Comparison of ENCODE assay signal across 9 cellular contexts in the genomic region with DNA sequence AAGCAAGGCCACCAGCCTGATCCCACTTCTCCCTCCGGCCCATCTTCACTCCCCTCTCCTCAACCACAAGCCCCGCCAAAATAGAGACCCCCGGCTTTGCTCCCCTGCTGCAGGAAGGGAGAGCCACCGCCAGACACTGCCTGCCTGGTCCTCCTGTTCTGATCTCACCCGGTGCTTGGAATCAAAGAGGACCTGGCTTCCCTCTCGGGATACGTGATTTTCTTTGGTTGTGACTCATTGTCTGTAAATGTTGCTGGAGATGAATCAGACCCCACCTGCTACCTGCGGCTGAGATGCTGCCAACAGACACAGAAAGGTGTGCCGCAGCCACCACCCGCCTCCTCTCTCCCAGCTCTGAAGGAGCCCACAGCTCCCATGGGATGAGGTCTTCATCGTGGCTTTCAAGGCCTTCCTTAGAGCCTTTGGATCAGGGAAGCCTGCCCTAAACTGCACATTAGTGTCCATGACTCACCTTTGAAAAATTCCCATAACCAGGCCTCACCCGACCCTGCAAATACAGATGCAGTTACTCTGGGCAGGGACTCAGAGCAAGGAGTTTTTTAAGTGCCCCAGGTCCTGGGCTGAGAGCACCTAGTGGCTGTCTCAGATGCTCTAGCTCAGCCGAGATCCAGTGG.
DNase-seq lines count a peak whose midpoint lies in the region; ATAC-seq, FAIRE-seq and TF ChIP-seq lines count a peak whose summit lies in the region.
"Had no signal": no experiment of that assay in that cellular context is flagged by ENCODE, and none has a peak within 500 bp of the region (broad histone marks: within the 10 kb centered on the region; RNA-seq: fewer than 3 reads in every experiment).

No MANE protein-coding gene starts in this region.

- H3K79me2 ChIP-seq in HepG2 (ENCODE audit: insufficient read depth, low read length): no peaks in the 10 kb centered on the region

- WGBS in HepG2 (ENCODE audit: low lambda C conversion rate): 19% methylated on average over 9 of the region's 13 CpGs
- WGBS in right lobe of liver (ENCODE audit: insufficient coverage, low coverage, low lambda C conversion rate, missing lambda C conversion rate): 84% methylated on average over 5 of the region's 13 CpGs

- TF ChIP-seq POLR2A in HepG2 (IDR thresholded peaks at IDR 0.05; ENCODE audit: insufficient read depth in 1 of 2, low read depth in 2 of 2, low read length in 2 of 2) (no peak), right lobe of liver (IDR thresholded peaks at IDR 0.05) (no peak)

- CTCF ChIA-PET in HepG2 (lab: Yijun Ruan, JAX; ENCODE audit: low intra/inter-chr PET ratio, low total read pairs): no interaction called here
- CTCF ChIA-PET in activated CD8-positive, alpha-beta T cell treated with anti-CD3 and anti-CD28 coated beads for 36 hours (lab: Charles Lee): interaction anchor here (1.3 kb wide), 1 partner anchor 285 kb away, joined by 4 read pairs; no protein-coding TSS in a partner anchor

- no peak overlapping the region for H3K27ac Mint-ChIP-seq in activated CD8-positive, alpha-beta T cell treated with anti-CD3 and anti-CD28 coated beads for 36 hours

- no peak overlapping the region for H3K4me3 Mint-ChIP-seq in activated CD8-positive, alpha-beta T cell treated with anti-CD3 and anti-CD28 coated beads for 36 hours

- no peaks in the 10 kb centered on the region for H3K36me3 ChIP-seq in HepG2 (replicated peaks in 1 of 2; ENCODE audit: control insufficient read depth in 1 of 2, insufficient read depth in 2 of 2, low read length in 2 of 2)
- no peaks in the 10 kb centered on the region for H3K36me3 ChIP-seq in right lobe of liver
- no peaks in the 10 kb centered on the region for H3K36me3 ChIP-seq in lower lobe of right lung

- H3K4me3 ChIP-seq in HepG2 (replicated peaks in 1 of 3; ENCODE audit: insufficient read depth in 1 of 3, low read depth in 2 of 3, low read length in 3 of 3) (no peak overlapping the region), right lobe of liver (no peak overlapping the region), astrocyte of the cerebellum (ENCODE audit: low read depth, low read length) (no peak overlapping the region), lower lobe of right lung (no peak overlapping the region)

- H3K27ac ChIP-seq in HepG2 (ENCODE audit: extremely low read length, insufficient read depth, low read length): no peak overlapping the region
- H3K27ac ChIP-seq in right lobe of liver: no peak overlapping the region
- H3K27ac ChIP-seq in lower lobe of right lung: no peak overlapping the region

- no TSS peak for BruUV-seq in HepG2 (replicated peaks; lab: Mats Ljungman, UMichigan)

- no peaks in the 10 kb centered on the region for H3K4me1 Mint-ChIP-seq in activated CD8-positive, alpha-beta T cell treated with anti-CD3 and anti-CD28 coated beads for 36 hours (ENCODE audit: low read depth)

- H2AFZ ChIP-seq in HepG2 (ENCODE audit: low read length): no peak overlapping the region

- peaks cover 9% of the 10 kb centered on the region for H3K27me3 Mint-ChIP-seq in activated CD8-positive, alpha-beta T cell treated with anti-CD3 and anti-CD28 coated beads for 36 hours

- H4K20me1 ChIP-seq in HepG2 (ENCODE audit: insufficient read depth, low read length): no peaks in the 10 kb centered on the region

- no peak for FAIRE-seq in HepG2 (lab: Jason Lieb, UNC)
- FAIRE-seq: TTC549 had no signal

- no peak overlapping the region for H3K4me2 ChIP-seq in HepG2 (ENCODE audit: low read depth, low read length)

- DNase-seq in HepG2 (ENCODE audit: low spot score) (no peak), right lobe of liver (no peak), astrocyte of the cerebellum (ENCODE audit: low read depth) (peak; percentile 86), lower lobe of right lung (no peak), NCI-H446 (lab: John Stamatoyannopoulos, UW) (no peak)
- no peak for DNase-seq in activated CD4-positive, CD25-positive, alpha-beta regulatory T cell treated with anti-CD3 and anti-CD28 coated beads, Interleukin-2, amount 50 U/mL, for 72 hours
- DNase-seq in activated CD8-positive, alpha-beta T cell treated with anti-CD3 and anti-CD28 coated beads for 36 hours: no peak

- no peaks in the 10 kb centered on the region for H3K9me3 ChIP-seq in HepG2 (ENCODE audit: low read length)
- H3K9me3 ChIP-seq in right lobe of liver: no peaks in the 10 kb centered on the region
- H3K9me3 ChIP-seq in lower lobe of right lung: no peaks in the 10 kb centered on the region

- ATAC-seq in HepG2 (no peak; the same call in 2 of the 3 replicates), right lobe of liver (no peak), lower lobe of right lung (peak; percentile 25 to 45), HG02678 (IDR thresholded peaks at IDR 0.05; ENCODE audit: unreplicated experiment) (no peak)
- no peak for ATAC-seq in activated CD8-positive, alpha-beta T cell treated with anti-CD3 and anti-CD28 coated beads for 36 hours

- POLR2A ChIA-PET in HepG2 (lab: Yijun Ruan, JAX): no interaction called here
- POLR2A ChIA-PET in activated CD8-positive, alpha-beta T cell treated with anti-CD3 and anti-CD28 coated beads for 36 hours (lab: Charles Lee): no interaction called here

- TF ChIP-seq CTCF in HepG2 (CRISPR knock-in tag; IDR thresholded peaks at IDR 0.05): no peak
- TF ChIP-seq CTCF in right lobe of liver (IDR thresholded peaks at IDR 0.05): no peak
- TF ChIP-seq CTCF in astrocyte of the cerebellum (IDR thresholded peaks at IDR 0.05; ENCODE audit: low read depth, low read length, missing control alignments): peak; percentile 31
- no peak for TF ChIP-seq CTCF in lower lobe of right lung (IDR thresholded peaks at IDR 0.05)
- TF ChIP-seq CTCF in activated CD8-positive, alpha-beta T cell treated with anti-CD3 and anti-CD28 coated beads for 36 hours (IDR thresholded peaks at IDR 0.05): no peak

- peaks cover 1 to 30% of the 10 kb centered on the region in 2 experiments; a peak in 3 of 5 replicates for H3K27me3 ChIP-seq in HepG2 (ENCODE audit: control insufficient read depth in 1 of 2, insufficient read depth in 2 of 2, low read length in 2 of 2)
- H3K27me3 ChIP-seq in right lobe of liver: no peaks in the 10 kb centered on the region
- no peaks in the 10 kb centered on the region for H3K27me3 ChIP-seq in lower lobe of right lung (ENCODE audit: low read depth)

- intact Hi-C loops in HepG2 (cut with micrococcal nuclease; ENCODE audit: unreplicated experiment) (no loop called here), right lobe of liver (cut with DNase I) (no loop called here), lower lobe of right lung (cut with DNase I) (no loop called here)
- intact Hi-C loops in activated CD8-positive, alpha-beta T cell treated with anti-CD3 and anti-CD28 coated beads for 36 hours (cut with micrococcal nuclease): no loop called here

- no peak overlapping the region for H3K9ac ChIP-seq in HepG2 (ENCODE audit: insufficient read depth, low read depth, low read length)

- H3K4me1 ChIP-seq in HepG2 (ENCODE audit: insufficient read depth, low read length): peaks cover 13% of the 10 kb centered on the region; the same call in 1 of the 2 replicates
- H3K4me1 ChIP-seq in right lobe of liver: peaks cover 0 to 3% (median 0%) of the 10 kb centered on the region in 4 donors
- peaks cover 32% of the 10 kb centered on the region for H3K4me1 ChIP-seq in lower lobe of right lung

- no peaks in the 10 kb centered on the region for H3K36me3 Mint-ChIP-seq in activated CD8-positive, alpha-beta T cell treated with anti-CD3 and anti-CD28 coated beads for 36 hours (ENCODE audit: low read depth)

- no peak for TF ChIP-seq RAD21 in HepG2 (CRISPR knock-in tag; IDR thresholded peaks at IDR 0.05)

- H3K9me3 Mint-ChIP-seq in activated CD8-positive, alpha-beta T cell treated with anti-CD3 and anti-CD28 coated beads for 36 hours: no peaks in the 10 kb centered on the region

- no peak for TF ChIP-seq EP300 in HepG2 (IDR thresholded peaks at IDR 0.05; ENCODE audit: low read depth in 2 of 2, low read length in 2 of 2)
- TF ChIP-seq EP300 in HepG2 (CRISPR knock-in tag; IDR thresholded peaks at IDR 0.05; ENCODE audit: borderline replicate concordance): no peak

- in situ Hi-C loops in HepG2 (cut with HindIII; ENCODE audit: extremely low pct_ligation_motif_present, low pct_unique_long_range_greater_than_20kb): loop anchor here (10.0 kb wide), 1 partner anchor 270 kb away; no protein-coding TSS in a partner anchor
- in situ Hi-C loops in astrocyte of the cerebellum (cut with HindIII; ENCODE audit: low sequenced_read_pairs): loop anchor here (10.0 kb wide), 1 partner anchor 110 kb away; no protein-coding TSS in a partner anchor

TF ChIP-seq in HepG2, 621 proteins besides CTCF, POLR2A, EP300 and RAD21:
- TF ChIP-seq, protein P1, sequence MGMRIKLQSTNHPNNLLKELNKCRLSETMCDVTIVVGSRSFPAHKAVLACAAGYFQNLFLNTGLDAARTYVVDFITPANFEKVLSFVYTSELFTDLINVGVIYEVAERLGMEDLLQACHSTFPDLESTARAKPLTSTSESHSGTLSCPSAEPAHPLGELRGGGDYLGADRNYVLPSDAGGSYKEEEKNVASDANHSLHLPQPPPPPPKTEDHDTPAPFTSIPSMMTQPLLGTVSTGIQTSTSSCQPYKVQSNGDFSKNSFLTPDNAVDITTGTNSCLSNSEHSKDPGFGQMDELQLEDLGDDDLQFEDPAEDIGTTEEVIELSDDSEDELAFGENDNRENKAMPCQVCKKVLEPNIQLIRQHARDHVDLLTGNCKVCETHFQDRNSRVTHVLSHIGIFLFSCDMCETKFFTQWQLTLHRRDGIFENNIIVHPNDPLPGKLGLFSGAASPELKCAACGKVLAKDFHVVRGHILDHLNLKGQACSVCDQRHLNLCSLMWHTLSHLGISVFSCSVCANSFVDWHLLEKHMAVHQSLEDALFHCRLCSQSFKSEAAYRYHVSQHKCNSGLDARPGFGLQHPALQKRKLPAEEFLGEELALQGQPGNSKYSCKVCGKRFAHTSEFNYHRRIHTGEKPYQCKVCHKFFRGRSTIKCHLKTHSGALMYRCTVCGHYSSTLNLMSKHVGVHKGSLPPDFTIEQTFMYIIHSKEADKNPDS (CRISPR knock-in tag; IDR thresholded peaks at IDR 0.05): no peak
- TF ChIP-seq NBN (conservative IDR thresholded peaks at IDR 0.05) (no peak), FOSL2 (CRISPR knock-in tag; IDR thresholded peaks at IDR 0.05) (peak; percentile 28; the same call in 1 of the 2 replicates)

Comparison
In these comparisons a context has a peak if more than half of its experiments do, and no peak if none do; other contexts are left out.
1. ATAC-seq: peak in lower lobe of right lung (2 of 2); none in HepG2 (single experiment), right lobe of liver (0 of 4), activated CD8-positive, alpha-beta T cell treated with anti-CD3 and anti-CD28 coated beads for 36 hours (single experiment) and HG02678 (single experiment).